Comparison of ENCODE assay signal across 18 cellular contexts in genomic region chr4:88411491-88412101, GRCh38. TPM values are rescaled to one million over a fixed set of nuclear protein-coding genes. Genes with fewer than 3 reads are reported as not detected.
DNase-seq lines count a peak whose midpoint lies in the region; ATAC-seq and TF ChIP-seq lines count a peak whose summit lies in the region.
"Had no signal": no experiment of that assay in that cellular context is flagged by ENCODE, and none has a peak within 500 bp of the region (broad histone marks: within the 10 kb centered on the region; RNA-seq: fewer than 3 reads in every experiment).

No MANE protein-coding gene starts in this region.

- POLR2A ChIA-PET in MCF 10A (lab: Yijun Ruan, JAX) = no interaction called here

- no peaks in the 10 kb centered on the region for H3K9me3 Mint-ChIP-seq in MCF 10A (ENCODE audit: unreplicated experiment)
- H3K9me3 Mint-ChIP-seq: natural killer cell treated with Interleukin-12 subunit alpha and Interleukin-12 subunit beta and Interleukin-15 and Interleukin-18, amount 100 ng/mL, for 72 hours; T-helper 1 cell treated with Interleukin-12 subunit alpha and Interleukin-12 subunit beta and Interleukin-4 antibody, amounts not matched to agents 30 μg/mL and 1 μg/mL, for 36 hours had no signal

- ATAC-seq in GM21515 (IDR thresholded peaks at IDR 0.05; ENCODE audit: unreplicated experiment) = peak; percentile 58
- ATAC-seq in stimulated activated naive CD8-positive, alpha-beta T cell treated with anti-CD3 and anti-CD28 coated beads, Interleukin-15, Interleukin-2, amounts not matched to agents 100 U/mL and 50 U/mL, for 24 hours = peak; percentile 94

- in situ Hi-C loops in mammary epithelial cell (cut with MboI; ENCODE audit: low sequenced_read_pairs in 2 of 2) = no loop called here

- H3K4me2 ChIP-seq in mammary epithelial cell (ENCODE audit: insufficient read depth, low read depth, low read length) = no peak overlapping the region
- H3K4me2 ChIP-seq in OCI-LY3 (ENCODE audit: low read length) = peak overlapping the region; percentile 5; the same call in 1 of the 2 replicates

- BruUV-seq in mammary epithelial cell (replicated peaks; lab: Mats Ljungman, UMichigan) = no TSS peak
- no TSS peak for BruUV-seq in MCF 10A (replicated peaks; lab: Mats Ljungman, UMichigan)

- H3K27ac ChIP-seq in mammary epithelial cell (ENCODE audit: insufficient read depth, low read depth, low read length) (no peak overlapping the region), OCI-LY3 (ENCODE audit: low read length) (no peak overlapping the region)
- H3K27ac ChIP-seq: suprapubic skin had no signal

- H3K4me1 ChIP-seq in mammary epithelial cell (ENCODE audit: insufficient read depth, low read length) (no peaks in the 10 kb centered on the region), OCI-LY3 (ENCODE audit: low read length) (peaks cover 7% of the 10 kb centered on the region)
- H3K4me1 ChIP-seq: suprapubic skin had no signal

- H3K27me3 ChIP-seq in mammary epithelial cell (ENCODE audit: insufficient read depth, low read length) (no peaks in the 10 kb centered on the region), OCI-LY3 (ENCODE audit: low read depth, low read length) (no peaks in the 10 kb centered on the region)
- H3K27me3 ChIP-seq: suprapubic skin had no signal

- intact Hi-C loops in mammary epithelial cell (cut with micrococcal nuclease) (no loop called here), MCF 10A (cut with micrococcal nuclease) (no loop called here)

- CTCF ChIA-PET in mammary epithelial cell (lab: Charles Lee; ENCODE audit: low non-redundant PET) (no interaction called here), MCF 10A (lab: Yijun Ruan, JAX) (interaction anchor here (1.0 kb wide), 1 partner anchor 43 kb away, joined by 4 read pairs; no protein-coding TSS in a partner anchor)

- H3K9me3 ChIP-seq in mammary epithelial cell (replicated peaks; ENCODE audit: insufficient read depth, low read length) (no peaks in the 10 kb centered on the region), OCI-LY3 (ENCODE audit: insufficient read depth, low read length) (no peaks in the 10 kb centered on the region)
- H3K9me3 ChIP-seq: suprapubic skin had no signal

- no peak overlapping the region for H3K9ac ChIP-seq in mammary epithelial cell (ENCODE audit: insufficient read depth, low read length)
- no peak overlapping the region for H3K9ac ChIP-seq in OCI-LY3 (ENCODE audit: low read length)

- H2AFZ ChIP-seq in mammary epithelial cell (ENCODE audit: low read depth, low read length) (no peak overlapping the region), OCI-LY3 (ENCODE audit: low read depth, low read length) (0 out of 2 replicates have a peak overlapping the region, but pooled peaks have one; percentile 61)

- H3K4me3 Mint-ChIP-seq in MCF 10A (ENCODE audit: unreplicated experiment) = no peak overlapping the region
- H3K4me3 Mint-ChIP-seq: endodermal cell; natural killer cell treated with Interleukin-12 subunit alpha and Interleukin-12 subunit beta and Interleukin-15 and Interleukin-18, amount 100 ng/mL, for 72 hours; T-helper 1 cell treated with Interleukin-12 subunit alpha and Interleukin-12 subunit beta and Interleukin-4 antibody, amounts not matched to agents 30 μg/mL and 1 μg/mL, for 36 hours had no signal

- dilution Hi-C loops in mammary epithelial cell (cut with HindIII; ENCODE audit: low sequenced_read_pairs) = no loop called here

- no peaks in the 10 kb centered on the region for H3K79me2 ChIP-seq in mammary epithelial cell (ENCODE audit: insufficient read depth, low read length)
- no peaks in the 10 kb centered on the region for H3K79me2 ChIP-seq in OCI-LY3 (ENCODE audit: low read length)

- peak; percentile 17 for DNase-seq in mammary epithelial cell
- no peak for DNase-seq in MCF 10A (ENCODE audit: unreplicated experiment)
- peak; percentile 13 for DNase-seq in stimulated activated naive CD8-positive, alpha-beta T cell treated with anti-CD3 and anti-CD28 coated beads, Interleukin-15, Interleukin-2, amounts not matched to agents 100 U/mL and 50 U/mL, for 24 hours
- DNase-seq in RPMI8226 = no peak
- DNase-seq in COLO668 (lab: John Stamatoyannopoulos, UW; ENCODE audit: unreplicated experiment) = no peak
- DNase-seq in NOMO-1 treated with dmso at 0.1 percent for 144 hours (lab: John Stamatoyannopoulos, UW; ENCODE audit: unreplicated experiment) = no peak
- DNase-seq: amniotic stem cell; endodermal cell; GDM1; NCI-H1694 treated with DMSO at 0.1 percent for 48 hours; NCI-H446 treated with DMSO at 0.1 percent for 48 hours; Right ventricle myocardium superior; stimulated activated CD4-positive, alpha-beta T cell treated with anti-CD3 and anti-CD28 coated beads, Interleukin-12 subunit alpha, Interleukin-12 subunit beta, amount 100 ng/mL, for 4 hours had no signal

- H3K4me3 ChIP-seq in mammary epithelial cell (replicated peaks in 1 of 3; ENCODE audit: insufficient read depth in 1 of 3, low read depth in 2 of 3, low read length in 3 of 3) = no peak overlapping the region
- no peak overlapping the region for H3K4me3 ChIP-seq in OCI-LY3 (ENCODE audit: low read length)
- H3K4me3 ChIP-seq: suprapubic skin had no signal

- 95% methylated on average over 3 of the region's 3 CpGs for WGBS in mammary epithelial cell (ENCODE audit: low coverage, missing lambda C conversion rate)

- H3K27me3 Mint-ChIP-seq in MCF 10A (ENCODE audit: insufficient read depth, unreplicated experiment) = no peaks in the 10 kb centered on the region
- H3K27me3 Mint-ChIP-seq: natural killer cell treated with Interleukin-12 subunit alpha and Interleukin-12 subunit beta and Interleukin-15 and Interleukin-18, amount 100 ng/mL, for 72 hours had no signal

- H3K36me3 ChIP-seq in mammary epithelial cell (ENCODE audit: insufficient read depth, low read length) (no peaks in the 10 kb centered on the region), OCI-LY3 (replicated peaks; ENCODE audit: low read depth, low read length) (no peaks in the 10 kb centered on the region)

- H4K20me1 ChIP-seq in mammary epithelial cell (ENCODE audit: insufficient read depth, low read length) (no peaks in the 10 kb centered on the region), OCI-LY3 (ENCODE audit: insufficient read depth, low read length) (no peaks in the 10 kb centered on the region)

- no peaks in the 10 kb centered on the region for H3K4me1 Mint-ChIP-seq in MCF 10A (ENCODE audit: insufficient read depth, unreplicated experiment)
- H3K4me1 Mint-ChIP-seq: endodermal cell had no signal

- H3K36me3 Mint-ChIP-seq in MCF 10A (ENCODE audit: insufficient read depth, unreplicated experiment) = no peaks in the 10 kb centered on the region

- no peak overlapping the region for H3K27ac Mint-ChIP-seq in MCF 10A (ENCODE audit: low read depth, unreplicated experiment)
- H3K27ac Mint-ChIP-seq: endodermal cell; natural killer cell treated with Interleukin-12 subunit alpha and Interleukin-12 subunit beta and Interleukin-15 and Interleukin-18, amount 100 ng/mL, for 72 hours; T-helper 1 cell treated with Interleukin-12 subunit alpha and Interleukin-12 subunit beta and Interleukin-4 antibody, amounts not matched to agents 30 μg/mL and 1 μg/mL, for 36 hours had no signal

- TF ChIP-seq CTCF in mammary epithelial cell (conservative IDR thresholded peaks at IDR 0.05 in 1 of 2, IDR thresholded peaks at IDR 0.05 in 1 of 2; ENCODE audit: extremely low read depth in 1 of 2, insufficient read depth in 1 of 2, low read depth in 1 of 2, low read length in 2 of 2) (no peak), MCF 10A (IDR thresholded peaks at IDR 0.05; ENCODE audit: unreplicated experiment) (no peak), OCI-LY3 (IDR thresholded peaks at IDR 0.05; ENCODE audit: low read depth, low read length) (no peak)

RNA-seq across cellular contexts. Expression of gene HERC6, which starts 32.9 kb away (rescaled TPM):
- 10 to 100 TPM in 1 of 2 donors, 1 to 10 TPM in 1; 7.6 to 10.2 TPM for total RNA-seq in mammary epithelial cell
- polyA plus RNA-seq in mammary epithelial cell = 7.0 TPM
- polyA minus RNA-seq in mammary epithelial cell = 1.9 TPM
- total RNA-seq in MCF 10A (2022) = 1.7 and 2.4 TPM in 2 replicates

RNA-seq across cellular contexts. Expression of gene HERC5, which starts 45.3 kb away (rescaled TPM):
- total RNA-seq in mammary epithelial cell = 1 to 10 TPM in 1 of 2 donors, under 1 TPM in 1; 0.67 to 1.1 TPM
- polyA plus RNA-seq in mammary epithelial cell = 0.99 TPM
- polyA minus RNA-seq in mammary epithelial cell = 0.83 TPM
- 0.54 and 0.63 TPM in 2 replicates for total RNA-seq in MCF 10A (2022)

Comparison
In these comparisons a context has a peak if more than half of its experiments do, and no peak if none do; other contexts are left out.
1. DNase-seq: peak in mammary epithelial cell (single experiment) and stimulated activated naive CD8-positive, alpha-beta T cell treated with anti-CD3 and anti-CD28 coated beads, Interleukin-15, Interleukin-2, amounts not matched to agents 100 U/mL and 50 U/mL, for 24 hours (single experiment); none in MCF 10A (single experiment), RPMI8226 (single experiment), COLO668 (single experiment) and NOMO-1 treated with dmso at 0.1 percent for 144 hours (single experiment).